Comparison of ENCODE assay signal across 20 cellular contexts in the genomic region with DNA sequence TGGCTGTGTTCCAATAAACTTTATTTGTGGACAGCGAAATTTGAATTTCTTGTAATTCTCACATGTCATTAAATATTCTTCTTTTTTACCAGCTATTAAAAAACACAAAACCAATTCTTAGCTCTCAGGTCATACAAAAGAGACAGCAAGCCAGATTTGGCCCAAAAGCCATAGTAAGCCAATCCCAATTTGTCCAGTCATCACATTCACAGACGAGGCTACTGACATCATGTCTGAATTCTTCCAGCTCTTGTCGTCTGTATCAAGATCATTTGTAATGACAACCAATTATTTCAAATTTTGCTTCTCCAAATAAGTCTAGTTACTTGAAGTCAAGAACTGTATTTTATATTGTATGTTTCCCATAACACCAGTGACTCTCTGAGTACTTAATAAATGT.
A peak's percentile ranks its signal among the peaks of the same experiment; 100 is the strongest.
DNase-seq lines count a peak whose midpoint lies in the region; ATAC-seq, FAIRE-seq and TF ChIP-seq lines count a peak whose summit lies in the region.
"Had no signal": no experiment of that assay in that cellular context is flagged by ENCODE, and none has a peak within 500 bp of the region (broad histone marks: within the 10 kb centered on the region; RNA-seq: fewer than 3 reads in every experiment).

No MANE protein-coding gene starts in this region.

- TF ChIP-seq EP300 in A549 (IDR thresholded peaks at IDR 0.05) (no peak), K562 (IDR thresholded peaks at IDR 0.05; ENCODE audit: low read length) (no peak)

- DNase-seq in A549 (ENCODE audit: low read depth in 1 of 2, low spot score in 1 of 2) (no peak), IMR-90 (no peak), K562 (ENCODE audit: extremely low read depth in 1 of 4, low spot score in 3 of 4) (no peak), prostate gland (ENCODE audit: low spot score) (no peak), NCI-H774 (lab: John Stamatoyannopoulos, UW) (no peak)
- DNase-seq: 8988T; AML-193; Caco-2; Calu3; CD4-positive, alpha-beta T cell; CD8-positive, alpha-beta T cell; DMS79 treated with DMSO at 0.1 percent for 48 hours; GF-D8 had no signal

- CTCF ChIA-PET in A549 (lab: Yijun Ruan, JAX) = no interaction called here
- CTCF ChIA-PET in IMR-90 (lab: Yijun Ruan, JAX) = no interaction called here
- CTCF ChIA-PET in K562 (lab: Yijun Ruan, JAX; ENCODE audit: low intra/inter-chr PET ratio) = no interaction called here

- POLR2A ChIA-PET in A549 (lab: Yijun Ruan, JAX) (no interaction called here), IMR-90 (lab: Charles Lee; ENCODE audit: unreplicated experiment) (no interaction called here), K562 (lab: Yijun Ruan, JAX) (no interaction called here)

- H3K79me2 ChIP-seq in K562 (ENCODE audit: control insufficient read depth, insufficient read depth, low read length) = no peaks in the 10 kb centered on the region

- H3K36me3 ChIP-seq in IMR-90 (ENCODE audit: control insufficient read depth, insufficient read depth, low read length) (no peaks in the 10 kb centered on the region), K562 (ENCODE audit: control insufficient read depth, insufficient read depth, low read length) (no peaks in the 10 kb centered on the region), prostate gland (no peaks in the 10 kb centered on the region)
- H3K36me3 ChIP-seq: BLaER1 treated with 17β-estradiol and CSF1 and Interleukin-3, amounts not matched to agents 10 nM and 100 nM had no signal

- intact Hi-C loops in IMR-90 (cut with micrococcal nuclease) = no loop called here
- intact Hi-C loops in K562 (cut with micrococcal nuclease) = no loop called here
- intact Hi-C loops in prostate gland (cut with DNase I) = no loop called here

- H3K56ac ChIP-seq in IMR-90 (ENCODE audit: extremely low read depth, insufficient read depth, low read length) = no peak overlapping the region

- H3K9ac ChIP-seq in IMR-90 (ENCODE audit: low read depth, low read length) (no peak overlapping the region), K562 (ENCODE audit: insufficient read depth in 1 of 2, low read depth in 2 of 2, low read length in 2 of 2) (no peak overlapping the region)
- H3K9ac ChIP-seq: BLaER1 treated with 17β-estradiol and CSF1 and Interleukin-3, amounts not matched to agents 10 nM and 100 nM had no signal

- no peak for TF ChIP-seq CTCF in A549 (IDR thresholded peaks at IDR 0.05)
- no peak for TF ChIP-seq CTCF in IMR-90 (conservative IDR thresholded peaks at IDR 0.05; ENCODE audit: low read depth, low read length)
- no peak for TF ChIP-seq CTCF in K562 (IDR thresholded peaks at IDR 0.05 in 2 of 3, conservative IDR thresholded peaks at IDR 0.05 in 1 of 3; ENCODE audit: insufficient read depth in 2 of 3, low read depth in 1 of 3, low read length in 3 of 3)
- TF ChIP-seq CTCF in prostate gland (IDR thresholded peaks at IDR 0.05) = no peak

- H4K20me1 ChIP-seq in IMR-90 (ENCODE audit: insufficient read depth, low read length) = no peaks in the 10 kb centered on the region
- H4K20me1 ChIP-seq in K562 (replicated peaks; ENCODE audit: control insufficient read depth, insufficient read depth, low read length) = no peaks in the 10 kb centered on the region
- H4K20me1 ChIP-seq: BLaER1 treated with 17β-estradiol and CSF1 and Interleukin-3, amounts not matched to agents 10 nM and 100 nM had no signal

- no peak overlapping the region for H2BK15ac ChIP-seq in IMR-90 (ENCODE audit: low read depth, low read length)

- H3K9me1 ChIP-seq in IMR-90 (ENCODE audit: insufficient read depth, low read length) = no peaks in the 10 kb centered on the region
- H3K9me1 ChIP-seq in K562 (ENCODE audit: control insufficient read depth, insufficient read depth, low read length) = no peaks in the 10 kb centered on the region

- no peak for FAIRE-seq in A549 (lab: Jason Lieb, UNC)
- FAIRE-seq in K562 (lab: Jason Lieb, UNC) = no peak
- FAIRE-seq: A204.1, D721Med, G401.6, GM12891 had no signal

- H3K23ac ChIP-seq in IMR-90 (ENCODE audit: low read depth, low read length) = no peak overlapping the region

- H4K91ac ChIP-seq in IMR-90 (ENCODE audit: insufficient read depth, low read depth, low read length) = no peak overlapping the region

- no peaks in the 10 kb centered on the region for H3K79me1 ChIP-seq in IMR-90 (ENCODE audit: low read depth in 1 of 2, low read length in 2 of 2)

- in situ Hi-C loops in IMR-90 (cut with MboI; ENCODE audit: low sequenced_read_pairs) (no loop called here), K562 (cut with MboI) (no loop called here)

- no peak overlapping the region for H2BK20ac ChIP-seq in IMR-90 (ENCODE audit: low read depth, low read length)

- H2AK9ac ChIP-seq in IMR-90 (replicated peaks; ENCODE audit: low read depth, low read length, poor library complexity) = no peak overlapping the region

- H3K9me3 ChIP-seq in A549 (no peaks in the 10 kb centered on the region), IMR-90 (ENCODE audit: control insufficient read depth, insufficient read depth, low read length) (peaks cover 35% of the 10 kb centered on the region), K562 (replicated peaks; ENCODE audit: control insufficient read depth, insufficient read depth, low read depth, low read length) (no peaks in the 10 kb centered on the region), prostate gland (no peaks in the 10 kb centered on the region)
- H3K9me3 ChIP-seq: Caco-2 had no signal

- no peak overlapping the region for H2BK120ac ChIP-seq in IMR-90 (ENCODE audit: low read depth, low read length)

- no peak for TF ChIP-seq RAD21 in A549 (conservative IDR thresholded peaks at IDR 0.05 in 1 of 2, IDR thresholded peaks at IDR 0.05 in 1 of 2)
- no peak for TF ChIP-seq RAD21 in IMR-90 (IDR thresholded peaks at IDR 0.05; ENCODE audit: low read length)
- TF ChIP-seq RAD21 in K562 (CRISPR knock-in tag; conservative IDR thresholded peaks at IDR 0.05 in 1 of 2, IDR thresholded peaks at IDR 0.05 in 1 of 2) = no peak

- H4K8ac ChIP-seq in IMR-90 (ENCODE audit: low read depth in 2 of 2, low read length in 2 of 2) = no peak overlapping the region

- H3K4me1 ChIP-seq in A549 (no peaks in the 10 kb centered on the region), IMR-90 (ENCODE audit: control insufficient read depth, insufficient read depth, low read length) (no peaks in the 10 kb centered on the region), K562 (replicated peaks in 1 of 2; ENCODE audit: control insufficient read depth in 2 of 2, insufficient read depth in 2 of 2, low read length in 2 of 2) (no peaks in the 10 kb centered on the region), prostate gland (replicated peaks) (no peaks in the 10 kb centered on the region)
- H3K4me1 ChIP-seq: BLaER1 treated with 17β-estradiol and CSF1 and Interleukin-3, amounts not matched to agents 10 nM and 100 nM; Caco-2 had no signal

- H3K27me3 ChIP-seq in IMR-90 (ENCODE audit: control insufficient read depth, insufficient read depth, low read length) (no peaks in the 10 kb centered on the region), K562 (ENCODE audit: control insufficient read depth in 2 of 2, insufficient read depth in 2 of 2, low read length in 2 of 2) (peaks cover 15 to 34% of the 10 kb centered on the region in 2 experiments), prostate gland (replicated peaks; ENCODE audit: insufficient read depth) (no peaks in the 10 kb centered on the region)
- H3K27me3 ChIP-seq: BLaER1 treated with 17β-estradiol and CSF1 and Interleukin-3, amounts not matched to agents 10 nM and 100 nM had no signal

- H3K14ac ChIP-seq in IMR-90 (replicated peaks; ENCODE audit: low read depth, low read length) = no peak overlapping the region

- no peak overlapping the region for H4K5ac ChIP-seq in IMR-90 (ENCODE audit: low read depth, low read length)

- H2AK5ac ChIP-seq in IMR-90 (ENCODE audit: low read depth, low read length) = no peak overlapping the region

- TF ChIP-seq POLR2A in A549 (IDR thresholded peaks at IDR 0.05; ENCODE audit: low read length) (no peak), IMR-90 (IDR thresholded peaks at IDR 0.05; ENCODE audit: low read depth, low read length) (no peak), K562 (conservative IDR thresholded peaks at IDR 0.05) (no peak), prostate gland (IDR thresholded peaks at IDR 0.05) (no peak)

- BruUV-seq in IMR-90 (replicated peaks; lab: Mats Ljungman, UMichigan) (no TSS peak), K562 (replicated peaks; lab: Mats Ljungman, UMichigan) (no TSS peak)

- H3K4me3 ChIP-seq in A549 (no peak overlapping the region), IMR-90 (ENCODE audit: insufficient read depth, low read depth, low read length) (no peak overlapping the region), K562 (no peak overlapping the region), prostate gland (no peak overlapping the region)
- H3K4me3 ChIP-seq: BLaER1 treated with 17β-estradiol and CSF1 and Interleukin-3, amounts not matched to agents 10 nM and 100 nM had no signal

- no peak overlapping the region for H3K4me2 ChIP-seq in A549
- no peak overlapping the region for H3K4me2 ChIP-seq in IMR-90 (ENCODE audit: low read depth, low read length)
- H3K4me2 ChIP-seq in K562 (ENCODE audit: insufficient read depth, low read length) = no peak overlapping the region
- H3K4me2 ChIP-seq: BLaER1 treated with 17β-estradiol and CSF1 and Interleukin-3, amounts not matched to agents 10 nM and 100 nM had no signal

- dilution Hi-C loops in IMR-90 (cut with HindIII; ENCODE audit: low sequenced_read_pairs, unreplicated experiment) = no loop called here

- WGBS in A549 (ENCODE audit: missing lambda C conversion rate) = 1% methylated on average over 3 of the region's 3 CpGs
- WGBS in IMR-90 (ENCODE audit: extremely low coverage in 2 of 2, insufficient read length in 1 of 2), 2 experiments = 33% methylated on average over 1 of the region's 3 CpGs; no CpG with 5 or more reads in 1 of the 2 experiments
- 1% methylated on average over 3 of the region's 3 CpGs for WGBS in K562 (ENCODE audit: insufficient coverage, low coverage, missing lambda C conversion rate)
- WGBS in prostate gland = 82% methylated on average over 3 of the region's 3 CpGs

- H3K4ac ChIP-seq in IMR-90 (ENCODE audit: low read depth, low read length) = no peak overlapping the region

- H3K18ac ChIP-seq in IMR-90 (ENCODE audit: low read depth, low read length) = no peak overlapping the region

- no peak overlapping the region for H3K27ac ChIP-seq in A549
- no peak overlapping the region for H3K27ac ChIP-seq in IMR-90 (ENCODE audit: insufficient read depth, low read length)
- H3K27ac ChIP-seq in K562 (ENCODE audit: extremely low read depth, low read depth, low read length) = no peak overlapping the region
- no peak overlapping the region for H3K27ac ChIP-seq in prostate gland
- H3K27ac ChIP-seq: BLaER1 treated with 17β-estradiol and CSF1 and Interleukin-3, amounts not matched to agents 10 nM and 100 nM; C4-2B had no signal

- H2AFZ ChIP-seq in IMR-90 (replicated peaks; ENCODE audit: low read length, poor library complexity) (no peak overlapping the region), K562 (ENCODE audit: low read depth, low read length) (no peak overlapping the region)

- ATAC-seq in A549 (no peak), IMR-90 (ENCODE audit: low read depth) (no peak), K562 (no peak), GM18517 (IDR thresholded peaks at IDR 0.05; ENCODE audit: unreplicated experiment) (no peak)
- ATAC-seq: CD8-positive, alpha-beta T cell had no signal

- no peak overlapping the region for H2BK5ac ChIP-seq in IMR-90 (ENCODE audit: low read depth, low read length, poor library complexity, severe bottlenecking)

TF ChIP-seq in K562, 482 proteins besides CTCF, POLR2A, EP300 and RAD21 (continues in another document):
- peak; percentile 68 for TF ChIP-seq ZNF316 (IDR thresholded peaks at IDR 0.05)
- no peak for TF ChIP-seq TBL1XR1 (IDR thresholded peaks at IDR 0.05; ENCODE audit: low read length in 2 of 2)
